ENCODE assay signal across 8 cellular contexts in genomic region chr15:41332788-41333527, GRCh38.
A peak's percentile ranks its signal among the peaks of the same experiment; 100 is the strongest.
DNase-seq lines count a peak whose midpoint lies in the region; ATAC-seq and TF ChIP-seq lines count a peak whose summit lies in the region.

A gene with protein sequence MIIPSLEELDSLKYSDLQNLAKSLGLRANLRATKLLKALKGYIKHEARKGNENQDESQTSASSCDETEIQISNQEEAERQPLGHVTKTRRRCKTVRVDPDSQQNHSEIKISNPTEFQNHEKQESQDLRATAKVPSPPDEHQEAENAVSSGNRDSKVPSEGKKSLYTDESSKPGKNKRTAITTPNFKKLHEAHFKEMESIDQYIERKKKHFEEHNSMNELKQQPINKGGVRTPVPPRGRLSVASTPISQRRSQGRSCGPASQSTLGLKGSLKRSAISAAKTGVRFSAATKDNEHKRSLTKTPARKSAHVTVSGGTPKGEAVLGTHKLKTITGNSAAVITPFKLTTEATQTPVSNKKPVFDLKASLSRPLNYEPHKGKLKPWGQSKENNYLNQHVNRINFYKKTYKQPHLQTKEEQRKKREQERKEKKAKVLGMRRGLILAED (plus strand): TSS chr15:41332881. CDS start chr15:41332958, 77 bp downstream.

- H3K27me3 ChIP-seq in DND-41 (ENCODE audit: insufficient read depth, low read length, poor library complexity): no peaks in the 10 kb centered on the region
- H3K27me3 ChIP-seq in SU-DHL-6 (ENCODE audit: low read length): no peaks in the 10 kb centered on the region
- H3K27me3 ChIP-seq in neutrophil: no peaks in the 10 kb centered on the region

- peaks cover 12% of the 10 kb centered on the region for H3F3A ChIP-seq in SU-DHL-6 (ENCODE audit: insufficient read depth)

- H3K4me1 ChIP-seq in DND-41 (ENCODE audit: insufficient read depth, low read length): peaks cover 41% of the 10 kb centered on the region
- H3K4me1 ChIP-seq in neutrophil (ENCODE audit: control insufficient read depth in 1 of 2, insufficient read depth in 1 of 2, low read depth in 1 of 2, low read length in 1 of 2): peaks cover 32 to 35% of the 10 kb centered on the region in 2 experiments

- H3K9me3 ChIP-seq in DND-41 (ENCODE audit: insufficient read depth, low read length, severe bottlenecking) (no peaks in the 10 kb centered on the region), SU-DHL-6 (ENCODE audit: insufficient read depth, low read length) (no peaks in the 10 kb centered on the region), neutrophil (no peaks in the 10 kb centered on the region)

- H3K4me2 ChIP-seq in DND-41 (ENCODE audit: insufficient read depth, low read length) (peak within 1 kb of the TSS; percentile 83), SU-DHL-6 (ENCODE audit: low read depth, low read length, poor library complexity, severe bottlenecking) (peak within 1 kb of the TSS; percentile 96)

- H4K20me1 ChIP-seq in DND-41 (ENCODE audit: insufficient read depth, low read length) (peaks cover 15% of the 10 kb centered on the region), SU-DHL-6 (ENCODE audit: low read depth, low read length) (peaks cover 6% of the 10 kb centered on the region; the same call in 1 of the 2 replicates)

- peak within 1 kb of the TSS; percentile 95 for H3K27ac ChIP-seq in DND-41 (ENCODE audit: low read length)
- peak within 1 kb of the TSS; percentile 91 for H3K27ac ChIP-seq in SU-DHL-6 (ENCODE audit: low read depth, low read length)
- H3K27ac ChIP-seq in neutrophil: peak within 1 kb of the TSS; percentile 76

- DNase-seq in DND-41 (no peak), fibroblast of mammary gland (ENCODE audit: low read depth) (peak; percentile 31), RPMI8226 (no peak)
- no peak for DNase-seq in NK-92 treated with Interleukin-12 subunit alpha and Interleukin-12 subunit beta, amount 100 ng/mL, for 24 hours (lab: John Stamatoyannopoulos, UW)

- ATAC-seq in DND-41 (ENCODE audit: insufficient read depth, low read depth): peak; percentile 27
- ATAC-seq in GM19397 (IDR thresholded peaks at IDR 0.05; ENCODE audit: unreplicated experiment): peak; percentile 7
- peak; percentile 24 for ATAC-seq in HG03460 (IDR thresholded peaks at IDR 0.05; ENCODE audit: unreplicated experiment)

- peaks cover 15% of the 10 kb centered on the region for H3K36me3 ChIP-seq in DND-41 (ENCODE audit: insufficient read depth, low read length)
- H3K36me3 ChIP-seq in SU-DHL-6 (ENCODE audit: low read length): peaks cover 8% of the 10 kb centered on the region
- no peaks in the 10 kb centered on the region for H3K36me3 ChIP-seq in neutrophil

- peaks cover 67% of the 10 kb centered on the region for H3K79me2 ChIP-seq in DND-41 (ENCODE audit: insufficient read depth, low read length)
- peaks cover 67% of the 10 kb centered on the region for H3K79me2 ChIP-seq in SU-DHL-6 (ENCODE audit: insufficient read depth, low read length)

- no peak for TF ChIP-seq CTCF in DND-41 (IDR thresholded peaks at IDR 0.05; ENCODE audit: borderline replicate concordance, extremely low read depth, low read length, poor library complexity, severe bottlenecking)
- no peak for TF ChIP-seq CTCF in SU-DHL-6 (IDR thresholded peaks at IDR 0.05; ENCODE audit: insufficient read depth, low read length, poor library complexity, severe bottlenecking)
- TF ChIP-seq CTCF in fibroblast of mammary gland (conservative IDR thresholded peaks at IDR 0.05; ENCODE audit: control insufficient read depth, insufficient read depth, low read depth, low read length): no peak
- TF ChIP-seq CTCF in neutrophil (IDR thresholded peaks at IDR 0.05): peak; percentile 7

- no peaks in the 10 kb centered on the region for H3K9me2 ChIP-seq in SU-DHL-6 (replicated peaks; ENCODE audit: insufficient read depth, low read length)

- H2AFZ ChIP-seq in DND-41 (ENCODE audit: low read depth, low read length) (peak within 1 kb of the TSS; percentile 91), SU-DHL-6 (ENCODE audit: low read depth, low read length, severe bottlenecking) (peak within 1 kb of the TSS; percentile 57)

- H3K4me3 ChIP-seq in DND-41 (ENCODE audit: low read depth in 1 of 2, low read length in 2 of 2) (peak within 1 kb of the TSS; percentile 73 to 84), SU-DHL-6 (ENCODE audit: insufficient read depth, low read length, poor library complexity, severe bottlenecking) (peak within 1 kb of the TSS; percentile 83), fibroblast of mammary gland (ENCODE audit: control insufficient read depth, low read depth, low read length) (peak within 1 kb of the TSS; percentile 76), neutrophil (ENCODE audit: low read depth in 1 of 2, low read length in 1 of 2) (peak within 1 kb of the TSS; percentile 95 to 100)

- peak within 1 kb of the TSS; percentile 78 for H3K9ac ChIP-seq in DND-41 (ENCODE audit: low read depth, low read length)
- H3K9ac ChIP-seq in SU-DHL-6 (ENCODE audit: low read length): peak within 1 kb of the TSS; percentile 88
